Comparison of ENCODE assay signal across 1 cellular context in the genomic region with DNA sequence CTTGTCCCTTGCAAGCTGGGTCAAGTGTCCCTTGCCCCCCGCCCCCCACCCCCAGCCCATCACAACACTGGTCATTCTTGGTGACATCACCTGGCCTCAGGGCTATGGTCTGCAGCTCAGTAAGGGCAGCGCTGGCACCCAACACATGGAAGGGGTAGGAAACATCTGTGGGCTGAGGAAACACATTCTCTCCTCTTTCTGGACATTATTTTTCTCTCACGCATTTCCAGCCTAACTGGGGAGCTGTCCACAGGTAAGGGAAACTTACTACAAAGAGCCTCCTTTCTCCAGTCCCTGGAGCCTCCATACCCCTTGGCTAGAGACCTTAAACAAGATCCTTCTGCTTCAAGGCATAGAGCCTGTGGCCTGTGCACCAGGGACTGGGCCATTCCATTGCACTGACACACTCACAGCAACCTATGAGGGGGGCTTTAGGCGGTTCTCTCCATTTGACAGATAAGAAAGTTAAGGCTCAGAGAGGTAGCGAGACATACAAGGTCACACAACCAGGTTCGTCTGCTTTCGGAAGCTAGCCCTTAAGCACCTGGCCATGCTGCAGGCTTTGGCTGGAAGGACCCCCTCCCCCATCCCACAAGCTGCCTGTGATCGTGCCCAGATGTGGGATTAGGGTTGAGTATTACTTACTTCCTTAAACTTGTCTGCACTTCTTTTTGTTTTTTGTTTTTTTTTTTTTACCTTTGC.
TF ChIP-seq lines count a peak whose summit lies in the region.

No MANE protein-coding gene starts in this region.

TF ChIP-seq in K562, 482 proteins besides CTCF, POLR2A, EP300 and RAD21:
- TF ChIP-seq GTF2F1 (IDR thresholded peaks at IDR 0.05; ENCODE audit: low read depth, low read length) (no peak), SMAD3 (CRISPR knock-in tag; conservative IDR thresholded peaks at IDR 0.05) (no peak), TEAD1 (CRISPR knock-in tag; IDR thresholded peaks at IDR 0.05) (no peak), SMARCC2 (IDR thresholded peaks at IDR 0.05; ENCODE audit: low read depth) (no peak), MAX (CRISPR knock-in tag; IDR thresholded peaks at IDR 0.05) (0 out of 2 replicates have a peak, but pooled peaks have one; percentile 11), KDM2B (CRISPR knock-in tag; IDR thresholded peaks at IDR 0.05) (no peak), ZNF395 (CRISPR knock-in tag; IDR thresholded peaks at IDR 0.05) (0 out of 2 replicates have a peak, but pooled peaks have one; percentile 45), KLF13 (tag; IDR thresholded peaks at IDR 0.05; ENCODE audit: borderline replicate concordance, low read depth) (no peak), NONO (IDR thresholded peaks at IDR 0.05; ENCODE audit: low read depth in 2 of 2, low read length in 1 of 2) (no peak), ESRRA (IDR thresholded peaks at IDR 0.05; ENCODE audit: borderline replicate concordance, low read depth) (peak; percentile 47; the same call in 1 of the 2 replicates), RBM25 (IDR thresholded peaks at IDR 0.05; ENCODE audit: low read depth, low read length, severe bottlenecking) (peak; percentile 75), TSHZ1 (CRISPR knock-in tag; IDR thresholded peaks at IDR 0.05) (no peak), ZNF436 (CRISPR knock-in tag; IDR thresholded peaks at IDR 0.05) (no peak), ZBTB1 (CRISPR knock-in tag; IDR thresholded peaks at IDR 0.05; ENCODE audit: borderline replicate concordance, low read depth) (no peak), BHLHE40 (IDR thresholded peaks at IDR 0.05; ENCODE audit: low read length) (0 out of 2 replicates have a peak, but pooled peaks have one; percentile 28), KDM1A (IDR thresholded peaks at IDR 0.05) (peak in 1 of 2 experiments; percentile 41; a peak in 2 of 4 replicates), HDAC2 (IDR thresholded peaks at IDR 0.05) (0 out of 2 replicates have a peak, but pooled peaks have one; percentile 24), MAFG (tag; conservative IDR thresholded peaks at IDR 0.05) (no peak), ZNF766 (CRISPR knock-in tag; conservative IDR thresholded peaks at IDR 0.05) (no peak), BCOR (IDR thresholded peaks at IDR 0.05) (peak; percentile 69), ZNF41 (CRISPR knock-in tag; conservative IDR thresholded peaks at IDR 0.05) (no peak), FOSL1 (tag; conservative IDR thresholded peaks at IDR 0.05) (no peak)
- TF ChIP-seq, protein P1, sequence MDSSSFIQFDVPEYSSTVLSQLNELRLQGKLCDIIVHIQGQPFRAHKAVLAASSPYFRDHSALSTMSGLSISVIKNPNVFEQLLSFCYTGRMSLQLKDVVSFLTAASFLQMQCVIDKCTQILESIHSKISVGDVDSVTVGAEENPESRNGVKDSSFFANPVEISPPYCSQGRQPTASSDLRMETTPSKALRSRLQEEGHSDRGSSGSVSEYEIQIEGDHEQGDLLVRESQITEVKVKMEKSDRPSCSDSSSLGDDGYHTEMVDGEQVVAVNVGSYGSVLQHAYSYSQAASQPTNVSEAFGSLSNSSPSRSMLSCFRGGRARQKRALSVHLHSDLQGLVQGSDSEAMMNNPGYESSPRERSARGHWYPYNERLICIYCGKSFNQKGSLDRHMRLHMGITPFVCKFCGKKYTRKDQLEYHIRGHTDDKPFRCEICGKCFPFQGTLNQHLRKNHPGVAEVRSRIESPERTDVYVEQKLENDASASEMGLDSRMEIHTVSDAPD (CRISPR knock-in tag; IDR thresholded peaks at IDR 0.05): no peak
- TF ChIP-seq, protein P2, sequence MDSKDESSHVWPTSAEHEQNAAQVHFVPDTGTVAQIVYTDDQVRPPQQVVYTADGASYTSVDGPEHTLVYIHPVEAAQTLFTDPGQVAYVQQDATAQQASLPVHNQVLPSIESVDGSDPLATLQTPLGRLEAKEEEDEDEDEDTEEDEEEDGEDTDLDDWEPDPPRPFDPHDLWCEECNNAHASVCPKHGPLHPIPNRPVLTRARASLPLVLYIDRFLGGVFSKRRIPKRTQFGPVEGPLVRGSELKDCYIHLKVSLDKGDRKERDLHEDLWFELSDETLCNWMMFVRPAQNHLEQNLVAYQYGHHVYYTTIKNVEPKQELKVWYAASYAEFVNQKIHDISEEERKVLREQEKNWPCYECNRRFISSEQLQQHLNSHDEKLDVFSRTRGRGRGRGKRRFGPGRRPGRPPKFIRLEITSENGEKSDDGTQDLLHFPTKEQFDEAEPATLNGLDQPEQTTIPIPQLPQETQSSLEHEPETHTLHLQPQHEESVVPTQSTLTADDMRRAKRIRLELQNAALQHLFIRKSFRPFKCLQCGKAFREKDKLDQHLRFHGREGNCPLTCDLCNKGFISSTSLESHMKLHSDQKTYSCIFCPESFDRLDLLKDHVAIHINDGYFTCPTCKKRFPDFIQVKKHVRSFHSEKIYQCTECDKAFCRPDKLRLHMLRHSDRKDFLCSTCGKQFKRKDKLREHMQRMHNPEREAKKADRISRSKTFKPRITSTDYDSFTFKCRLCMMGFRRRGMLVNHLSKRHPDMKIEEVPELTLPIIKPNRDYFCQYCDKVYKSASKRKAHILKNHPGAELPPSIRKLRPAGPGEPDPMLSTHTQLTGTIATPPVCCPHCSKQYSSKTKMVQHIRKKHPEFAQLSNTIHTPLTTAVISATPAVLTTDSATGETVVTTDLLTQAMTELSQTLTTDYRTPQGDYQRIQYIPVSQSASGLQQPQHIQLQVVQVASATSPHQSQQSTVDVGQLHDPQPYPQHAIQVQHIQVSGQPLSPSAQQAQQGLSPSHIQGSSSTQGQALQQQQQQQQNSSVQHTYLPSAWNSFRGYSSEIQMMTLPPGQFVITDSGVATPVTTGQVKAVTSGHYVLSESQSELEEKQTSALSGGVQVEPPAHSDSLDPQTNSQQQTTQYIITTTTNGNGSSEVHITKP (IDR thresholded peaks at IDR 0.05; ENCODE audit: partially characterized antibody): peak; percentile 43
